13 cellular contexts compared by ENCODE assay signal in the genomic region with DNA sequence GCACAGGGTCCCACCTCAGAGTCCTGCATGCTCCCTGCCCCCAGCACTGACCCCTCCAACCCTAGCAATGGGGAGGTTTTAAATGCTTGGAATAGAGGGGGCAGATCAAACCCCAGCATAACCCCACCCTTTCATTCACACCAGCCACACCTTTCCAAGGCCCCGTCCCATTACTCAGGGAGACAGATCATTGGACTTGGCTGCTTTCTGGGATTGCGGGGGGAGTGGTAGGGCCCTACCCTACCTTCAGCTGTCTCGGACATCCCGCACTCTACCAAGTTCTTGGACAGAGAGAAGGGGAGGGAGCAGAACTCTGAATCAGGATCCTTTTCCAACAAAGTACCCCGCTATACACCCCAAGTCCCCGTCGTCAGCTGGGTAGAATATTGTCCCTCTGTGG. TPM values are rescaled to one million over a fixed set of nuclear protein-coding genes. Genes with fewer than 3 reads are reported as not detected.
A peak's percentile ranks its signal among the peaks of the same experiment; 100 is the strongest.
DNase-seq lines count a peak whose midpoint lies in the region; ATAC-seq and TF ChIP-seq lines count a peak whose summit lies in the region.
"Had no signal": no experiment of that assay in that cellular context is flagged by ENCODE, and none has a peak within 500 bp of the region (broad histone marks: within the 10 kb centered on the region; RNA-seq: fewer than 3 reads in every experiment).

No MANE protein-coding gene starts in this region.

- CTCF ChIA-PET in Caco-2 (lab: Charles Lee): no interaction called here

- H3K9me3 ChIP-seq in Caco-2 (no peaks in the 10 kb centered on the region), SK-N-MC (ENCODE audit: low read depth, low read length) (no peaks in the 10 kb centered on the region), neutrophil (no peaks in the 10 kb centered on the region)

- H3K4me1 ChIP-seq in Caco-2: peaks cover 11% of the 10 kb centered on the region
- H3K4me1 ChIP-seq in neutrophil (ENCODE audit: control insufficient read depth in 1 of 2, insufficient read depth in 1 of 2, low read depth in 1 of 2, low read length in 1 of 2): peaks cover 94 to 95% of the 10 kb centered on the region in 2 experiments

- no peaks in the 10 kb centered on the region for H3K36me3 ChIP-seq in Caco-2 (ENCODE audit: control insufficient read depth, insufficient read depth, low read length)
- no peaks in the 10 kb centered on the region for H3K36me3 ChIP-seq in SK-N-MC (ENCODE audit: insufficient read depth, low read length)
- H3K36me3 ChIP-seq in neutrophil: peaks cover 38% of the 10 kb centered on the region

- POLR2A ChIA-PET in Caco-2 (lab: Charles Lee): no interaction called here

- H3K27me3 ChIP-seq in Caco-2 (replicated peaks; ENCODE audit: control insufficient read depth, insufficient read depth, low read length): no peaks in the 10 kb centered on the region
- no peaks in the 10 kb centered on the region for H3K27me3 ChIP-seq in neutrophil

- no peaks in the 10 kb centered on the region for H3K36me3 Mint-ChIP-seq in Caco-2 (ENCODE audit: insufficient read depth, unreplicated experiment)

- peak overlapping the region; percentile 55 for H3K4me3 Mint-ChIP-seq in Caco-2 (ENCODE audit: unreplicated experiment)

- peaks cover 4% of the 10 kb centered on the region for H3K27me3 Mint-ChIP-seq in Caco-2 (ENCODE audit: insufficient read depth, unreplicated experiment)

- H3K4me1 Mint-ChIP-seq in Caco-2 (ENCODE audit: low read depth, unreplicated experiment): peaks cover 6% of the 10 kb centered on the region

- DNase-seq in Caco-2 (no peak), SK-N-MC (ENCODE audit: low read depth, low spot score) (no peak), ACHN (no peak), DMS114 treated with DMSO at 0.1 percent for 48 hours (lab: John Stamatoyannopoulos, UW; ENCODE audit: unreplicated experiment) (no peak)
- DNase-seq in activated CD4-positive, alpha-beta T cell treated with anti-CD3 and anti-CD28 coated beads, Interleukin-2, amount 50 U/mL, for 1 hour: no peak
- DNase-seq: activated CD4-positive, CD25-positive, alpha-beta regulatory T cell; AML-193; GF-D8 had no signal

- ATAC-seq in HG03469 (IDR thresholded peaks at IDR 0.05; ENCODE audit: unreplicated experiment): no peak
- ATAC-seq: sciatic nerve had no signal

- TF ChIP-seq CTCF in Caco-2 (IDR thresholded peaks at IDR 0.05; ENCODE audit: insufficient read depth in 1 of 2, low read depth in 1 of 2, low read length in 1 of 2, severe bottlenecking in 1 of 2, unreplicated experiment in 1 of 2) (no peak), neutrophil (IDR thresholded peaks at IDR 0.05) (no peak)

- no peak overlapping the region for H3K27ac Mint-ChIP-seq in Caco-2 (ENCODE audit: unreplicated experiment)
- H3K27ac Mint-ChIP-seq: activated T-helper 2 cell treated with anti-CD3 and anti-CD28 coated beads, Interferon-gamma antibody, Interleukin-2, Interleukin-4, amounts not matched to agents 10 μg/mL and 5 μg/mL and 100 μg/mL, durations not matched to agents 14 hours and 24 hours and 36 hours had no signal

- intact Hi-C loops in Caco-2 (cut with micrococcal nuclease; ENCODE audit: unreplicated experiment): no loop called here

- H3K9me3 Mint-ChIP-seq in Caco-2 (ENCODE audit: unreplicated experiment): no peaks in the 10 kb centered on the region
- H3K9me3 Mint-ChIP-seq: activated T-helper 2 cell treated with anti-CD3 and anti-CD28 coated beads, Interferon-gamma antibody, Interleukin-2, Interleukin-4, amounts not matched to agents 10 μg/mL and 5 μg/mL and 100 μg/mL, durations not matched to agents 14 hours and 24 hours and 36 hours had no signal

- in situ Hi-C loops in ACHN (cut with HindIII; ENCODE audit: low pct_ligation_motif_present, low pct_unique_long_range_greater_than_20kb, low sequenced_read_pairs): no loop called here

- H3K27ac ChIP-seq in SK-N-MC (no peak overlapping the region), neutrophil (peak overlapping the region; percentile 92)

- H3K9ac ChIP-seq in SK-N-MC (ENCODE audit: insufficient read length): peak overlapping the region; percentile 12

- BruUV-seq in Caco-2 (replicated peaks; lab: Mats Ljungman, UMichigan): no TSS peak

- H3K4me3 ChIP-seq in Caco-2 (ENCODE audit: low read depth, low read length) (peak overlapping the region; percentile 29; the same call in 1 of the 2 replicates), SK-N-MC (peak overlapping the region; percentile 76), iPS-11a (ENCODE audit: low read depth, low read length) (peak overlapping the region; percentile 69), neutrophil (ENCODE audit: low read depth in 1 of 2, low read length in 1 of 2) (peak overlapping the region; percentile 91 to 98)

RNA-seq across cellular contexts. Expression of a gene that starts 1.0 kb away (rescaled TPM):
- total RNA-seq in Caco-2 (2022): 0.73 and 0.84 TPM in 2 replicates

Comparison
In these comparisons a context has a peak if more than half of its experiments do, and no peak if none do; other contexts are left out.
1. H3K4me3 ChIP-seq: peak in every context shown above with its lines; median percentile 94 in neutrophil; 76 in SK-N-MC; 69 in iPS-11a; 29 in Caco-2.